19 cellular contexts compared by ENCODE assay signal in genomic region chr15:34665498-34666116, GRCh38.
"Had no signal": no experiment of that assay in that cellular context is flagged by ENCODE, and none has a peak within 500 bp of the region (broad histone marks: within the 10 kb centered on the region; RNA-seq: fewer than 3 reads in every experiment).

No MANE protein-coding gene starts in this region.

- ATAC-seq: activated CD8-positive, alpha-beta memory T cell treated with anti-CD3 and anti-CD28 coated beads, Interleukin-2, amount 10 ng/mL, durations not matched to agents 7 days and 5 days; heart left ventricle; left lobe of liver; sciatic nerve had no signal

- H3K36me3 ChIP-seq: colonic mucosa, heart left ventricle, prostate gland, thoracic aorta had no signal

- H3K9me3 Mint-ChIP-seq: nephron; stimulated activated naive CD8-positive, alpha-beta T cell treated with anti-CD3 and anti-CD28 coated beads, Interleukin-15, Interleukin-2, amounts not matched to agents 100 ng/mL and 50 ng/mL, for 24 hours had no signal

- H3K36me3 Mint-ChIP-seq: activated CD8-positive, alpha-beta memory T cell treated with anti-CD3 and anti-CD28 coated beads, Interleukin-2, amount 10 ng/mL, durations not matched to agents 7 days and 5 days had no signal

- DNase-seq: activated CD4-positive, alpha-beta T cell treated with anti-CD3 and anti-CD28 coated beads for 1 hour; activated CD4-positive, alpha-beta T cell treated with anti-CD3 and anti-CD28 coated beads, Interleukin-2, amount 50 U/mL, for 48 hours; activated CD8-positive, alpha-beta memory T cell treated with anti-CD3 and anti-CD28 coated beads, Interleukin-2, amount 10 ng/mL, durations not matched to agents 7 days and 5 days; activated naive CD4-positive, alpha-beta T cell; activated T-cell treated with anti-CD3 and anti-CD28 coated beads, Interleukin-2, amount 50 U/mL, for 48 hours; caudate nucleus; colonic mucosa; effector CD8-positive, alpha-beta T cell; foreskin melanocyte; heart left ventricle; mammary epithelial cell; occipital lobe; stimulated activated CD4-positive, alpha-beta T cell treated with anti-CD3 and anti-CD28 coated beads, Interleukin-12 subunit alpha, Interleukin-12 subunit beta, amount 100 ng/mL, for 4 hours had no signal

- H3K9me3 ChIP-seq: colonic mucosa, heart left ventricle, prostate gland, thoracic aorta had no signal

- H3K4me3 ChIP-seq: colonic mucosa, heart left ventricle, prostate gland, thoracic aorta had no signal

- H3K4me1 Mint-ChIP-seq: activated CD8-positive, alpha-beta memory T cell treated with anti-CD3 and anti-CD28 coated beads, Interleukin-2, amount 10 ng/mL, durations not matched to agents 7 days and 5 days; nephron had no signal

- H3K4me1 ChIP-seq: colonic mucosa, prostate gland had no signal

- H3K4me3 Mint-ChIP-seq: activated CD8-positive, alpha-beta memory T cell treated with anti-CD3 and anti-CD28 coated beads, Interleukin-2, amount 10 ng/mL, durations not matched to agents 7 days and 5 days; nephron; stimulated activated naive CD8-positive, alpha-beta T cell treated with anti-CD3 and anti-CD28 coated beads, Interleukin-15, Interleukin-2, amounts not matched to agents 100 ng/mL and 50 ng/mL, for 24 hours had no signal

- H3K27ac ChIP-seq: colonic mucosa, prostate gland, thoracic aorta had no signal

- H3K27me3 ChIP-seq: colonic mucosa, heart left ventricle had no signal

- H3K27ac Mint-ChIP-seq: activated CD8-positive, alpha-beta memory T cell treated with anti-CD3 and anti-CD28 coated beads, Interleukin-2, amount 10 ng/mL, durations not matched to agents 7 days and 5 days; nephron; stimulated activated naive CD8-positive, alpha-beta T cell treated with anti-CD3 and anti-CD28 coated beads, Interleukin-15, Interleukin-2, amounts not matched to agents 100 ng/mL and 50 ng/mL, for 24 hours had no signal
